23 cellular contexts compared by ENCODE assay signal in the genomic region with DNA sequence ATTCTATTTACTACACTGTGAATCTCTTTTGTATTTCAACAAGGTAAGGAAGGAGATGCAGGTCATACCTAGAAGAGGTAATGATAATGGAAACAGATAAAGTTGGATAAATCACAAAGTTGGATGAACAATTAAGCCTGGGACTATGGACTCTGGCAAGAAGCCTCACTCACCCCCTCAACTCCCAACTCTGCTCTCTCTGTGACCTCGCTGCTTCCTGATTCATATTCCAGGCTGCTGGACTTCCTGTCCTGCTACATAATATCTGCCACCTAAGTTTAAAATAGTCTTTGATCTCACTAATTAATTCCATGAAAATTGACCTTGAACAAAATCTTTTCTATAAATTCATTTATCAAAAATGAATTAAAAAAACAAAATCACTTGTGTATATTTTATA.
"Had no signal": no experiment of that assay in that cellular context is flagged by ENCODE, and none has a peak within 500 bp of the region (broad histone marks: within the 10 kb centered on the region; RNA-seq: fewer than 3 reads in every experiment).

No MANE protein-coding gene starts in this region.

- ATAC-seq: effector memory CD8-positive, alpha-beta T cell; gastrocnemius medialis; left cardiac atrium; left lung; natural killer cell treated with Interleukin-12 subunit alpha and Interleukin-12 subunit beta and Interleukin-15 and Interleukin-18, amount 100 ng/mL, for 72 hours; stimulated activated naive CD8-positive, alpha-beta T cell treated with anti-CD3 and anti-CD28 coated beads, Interleukin-15, amount 100 ng/mL, for 72 hours; upper lobe of right lung had no signal

- H3K36me3 ChIP-seq: colonic mucosa, gastrocnemius medialis, left lung, right lobe of liver, suprapubic skin, transverse colon, upper lobe of right lung, uterus had no signal

- H3K9ac ChIP-seq: parathyroid adenoma had no signal

- FAIRE-seq: small intestine had no signal

- H3K27ac ChIP-seq: colonic mucosa, gastrocnemius medialis, left lung, parathyroid adenoma, right lobe of liver, suprapubic skin, transverse colon, upper lobe of right lung, uterus had no signal

- DNase-seq: colonic mucosa; effector memory CD8-positive, alpha-beta T cell; foreskin fibroblast; gastrocnemius medialis; head of caudate nucleus; kidney; left cardiac atrium; left lung; mammary epithelial cell; right lobe of liver; small intestine; stimulated activated CD4-positive, alpha-beta T cell treated with anti-CD3 and anti-CD28 coated beads, Interleukin-12 subunit alpha, Interleukin-12 subunit beta, amount 100 ng/mL, for 4 hours; stimulated activated CD4-positive, alpha-beta T cell treated with anti-CD3 and anti-CD28 coated beads, Interleukin-1b, Interleukin-23, amount 100 ng/mL, for 48 hours; stimulated activated CD4-positive, alpha-beta T cell treated with anti-CD3 and anti-CD28 coated beads, Interleukin-4, amount 100 ng/mL, for 1 hour; stimulated activated CD8-positive, alpha-beta memory T cell treated with anti-CD3 and anti-CD28 coated beads, Interleukin-4, amount 100 ng/mL, for 48 hours; stimulated activated naive CD4-positive, alpha-beta T cell; stimulated activated naive CD8-positive, alpha-beta T cell treated with anti-CD3 and anti-CD28 coated beads, Interleukin-15, amount 100 ng/mL, for 72 hours; transverse colon; upper lobe of right lung; uterus had no signal

- H3K79me2 ChIP-seq: parathyroid adenoma had no signal

- H3K4me1 ChIP-seq: colonic mucosa, gastrocnemius medialis, left lung, right lobe of liver, suprapubic skin, transverse colon, upper lobe of right lung, uterus had no signal

- H3K4me3 ChIP-seq: colonic mucosa, gastrocnemius medialis, left lung, right lobe of liver, suprapubic skin, transverse colon, upper lobe of right lung, uterus had no signal

- H3K27me3 ChIP-seq: colonic mucosa, gastrocnemius medialis, left lung, right lobe of liver, suprapubic skin, transverse colon, upper lobe of right lung, uterus had no signal
